ENCODE assay signal across 28 cellular contexts in genomic region chr22:37520754-37521153, GRCh38. TPM values are rescaled to one million over a fixed set of nuclear protein-coding genes. Genes with fewer than 3 reads are reported as not detected.
DNase-seq lines count a peak whose midpoint lies in the region; ATAC-seq and TF ChIP-seq lines count a peak whose summit lies in the region.
"Had no signal": no experiment of that assay in that cellular context is flagged by ENCODE, and none has a peak within 500 bp of the region (broad histone marks: within the 10 kb centered on the region; RNA-seq: fewer than 3 reads in every experiment).

No MANE protein-coding gene starts in this region.

- H3K36me3 Mint-ChIP-seq in brain (no peaks in the 10 kb centered on the region), naive B cell (no peaks in the 10 kb centered on the region)

- H3K27me3 ChIP-seq in heart right ventricle, result peaks cover 9 to 54% (median 12%) of the 10 kb centered on the region in 7 donors
- H3K27me3 ChIP-seq in right atrium auricular region, result no peaks in the 10 kb centered on the region
- H3K27me3 ChIP-seq: breast epithelium, SJCRH30 had no signal

- H3K9me3 ChIP-seq in heart right ventricle, result peaks cover 0 to 6% (median 0%) of the 10 kb centered on the region in 11 donors
- H3K9me3 ChIP-seq in right atrium auricular region, result no peaks in the 10 kb centered on the region
- H3K9me3 ChIP-seq: breast epithelium, SJCRH30 had no signal

- POLR2A ChIA-PET in GM10248 (lab: Yijun Ruan, JAX), result no interaction called here

- no peak overlapping the region for H3K4me3 ChIP-seq in heart right ventricle
- H3K4me3 ChIP-seq in right atrium auricular region, result no peak overlapping the region
- H3K4me3 ChIP-seq: breast epithelium, SJCRH30 had no signal

- CTCF ChIA-PET in GM10248 (lab: Yijun Ruan, JAX), result interaction anchor here (1.0 to 1.6 kb wide), 2 partner anchors 46 to 113 kb away, joined by 3 to 5 read pairs; no protein-coding TSS in a partner anchor

- H3K4me1 ChIP-seq in heart right ventricle, result peaks cover 0 to 40% (median 23%) of the 10 kb centered on the region in 9 donors
- H3K4me1 ChIP-seq in right atrium auricular region, result peaks cover 0 to 33% of the 10 kb centered on the region in 2 donors
- H3K4me1 ChIP-seq: breast epithelium had no signal

- H3K9me3 Mint-ChIP-seq in brain, result peaks cover 0 to 6% (median 4%) of the 10 kb centered on the region in 5 experiments
- H3K9me3 Mint-ChIP-seq in naive B cell, result peaks cover 0 to 7% (median 5%) of the 10 kb centered on the region in 7 donors
- H3K9me3 Mint-ChIP-seq: activated T-helper 1 cell treated with anti-CD3 and anti-CD28 coated beads, Interleukin-12 subunit alpha, Interleukin-12 subunit beta, Interleukin-2, Interleukin-4 antibody, amounts not matched to agents 30 ng/mL and 10 ng/mL and 1 ng/mL, durations not matched to agents 14 hours and 24 hours and 36 hours had no signal

- H3K4me1 Mint-ChIP-seq in brain (peaks cover 12% of the 10 kb centered on the region), naive B cell (peaks cover 5 to 8% (median 6%) of the 10 kb centered on the region in 3 donors)

- peaks cover 0 to 15% (median 0%) of the 10 kb centered on the region in 9 donors for H3K36me3 ChIP-seq in heart right ventricle
- H3K36me3 ChIP-seq in right atrium auricular region, result no peaks in the 10 kb centered on the region
- H3K36me3 ChIP-seq: breast epithelium had no signal

- H3K4me3 Mint-ChIP-seq in brain, result peak overlapping the region; percentile 21 to 86 (median 30)
- peak overlapping the region in 6 of 8 donors; percentile 31 to 85 (median 48) for H3K4me3 Mint-ChIP-seq in naive B cell

- TF ChIP-seq CTCF in heart right ventricle (IDR thresholded peaks at IDR 0.05) (no peak), right atrium auricular region (IDR thresholded peaks at IDR 0.05) (no peak), brain (conservative IDR thresholded peaks at IDR 0.05) (no peak), GM10248 (IDR thresholded peaks at IDR 0.05; ENCODE audit: control extremely low read depth, extremely low read depth, low read depth, missing control alignments) (no peak)

- H3K27ac ChIP-seq in heart right ventricle, result peak overlapping the region in 4 of 10 donors; percentile 0 to 53 (median 23)
- no peak overlapping the region for H3K27ac ChIP-seq in right atrium auricular region
- H3K27ac ChIP-seq: breast epithelium, C4-2B, epithelial cell of prostate, SJCRH30 had no signal

- ATAC-seq in heart right ventricle (peak in 5 of 8 donors; percentile 23 to 70 (median 57)), naive B cell (ENCODE audit: low read depth in 2 of 2) (no peak)
- ATAC-seq: left lobe of liver had no signal

- DNase-seq in heart right ventricle (no peak), right atrium auricular region (ENCODE audit: low spot score) (no peak), naive B cell (no peak), NCI-H524 (lab: John Stamatoyannopoulos, UW) (no peak), NCI-H2107 treated with DMSO at 0.1 percent for 48 hours (lab: John Stamatoyannopoulos, UW; ENCODE audit: unreplicated experiment) (no peak), GM10248 (ENCODE audit: extremely low spot score) (no peak), hypothalamus (lab: John Stamatoyannopoulos, UW) (no peak)
- DNase-seq: ACHN; activated CD4-positive, CD25-positive, alpha-beta regulatory T cell; dermis blood vessel endothelial cell; DMS79; foreskin fibroblast; MM.1S; NCI-H146; NCI-H774; SJCRH30; stimulated activated CD4-positive, alpha-beta T cell treated with anti-CD3 and anti-CD28 coated beads, Interleukin-4, amount 100 ng/mL, for 1 hour; T-helper 2 cell had no signal

- H3K27me3 Mint-ChIP-seq in brain (peaks cover 75% of the 10 kb centered on the region), naive B cell (peaks cover 32 to 66% (median 43%) of the 10 kb centered on the region in 3 donors)

- intact Hi-C loops in heart right ventricle (cut with DNase I), result no loop called here

- H3K27ac Mint-ChIP-seq in brain, result no peak overlapping the region
- peak overlapping the region in 2 of 6 donors; percentile 21 to 47 for H3K27ac Mint-ChIP-seq in naive B cell
- H3K27ac Mint-ChIP-seq: activated T-helper 1 cell treated with anti-CD3 and anti-CD28 coated beads, Interleukin-12 subunit alpha, Interleukin-12 subunit beta, Interleukin-2, Interleukin-4 antibody, amounts not matched to agents 30 ng/mL and 10 ng/mL and 1 ng/mL, durations not matched to agents 14 hours and 24 hours and 36 hours had no signal

- 27 to 35% methylated on average over 10 of the region's 10 CpGs for WGBS in heart right ventricle, 2 donors

RNA-seq across cellular contexts. Expression of gene CARD10, which starts 1.5 kb away (rescaled TPM):
- total RNA-seq in heart right ventricle (10 to 100 TPM in 3 of 10 donors, 1 to 10 TPM in 7; 7.4 to 12.9 (median 8.5) TPM), right atrium auricular region (1 to 10 TPM; 4.2 to 5.8 TPM)
- polyA plus RNA-seq in heart right ventricle (10 to 100 TPM; 14.0 to 14.8 TPM), brain (ENCODE audit: insufficient read depth, low read depth, low replicate concordance) (3.7 TPM), naive B cell (ENCODE audit: low read depth in 6 of 6) (not detected)
- total RNA-seq: activated T-helper 1 cell treated with anti-CD3 and anti-CD28 coated beads, Interleukin-12 subunit alpha, Interleukin-12 subunit beta, Interleukin-2, Interleukin-4 antibody, amounts not matched to agents 30 ng/mL and 10 ng/mL and 1 ng/mL, durations not matched to agents 14 hours and 24 hours and 36 hours had no signal

RNA-seq across cellular contexts. Expression of gene MFNG, which starts 34.6 kb away (rescaled TPM):
- 10 to 100 TPM in 4 of 10 donors, 1 to 10 TPM in 6; 5.1 to 19.4 (median 8.5) TPM for total RNA-seq in heart right ventricle
- polyA plus RNA-seq in heart right ventricle, result 10 to 100 TPM in 1 of 2 donors, 1 to 10 TPM in 1; 8.9 to 15.8 TPM
- 10 to 100 TPM in 1 of 2 donors, 1 to 10 TPM in 1; 9.9 to 19.5 TPM for total RNA-seq in right atrium auricular region
- 6.8 TPM for polyA plus RNA-seq in brain (ENCODE audit: insufficient read depth, low read depth, low replicate concordance)
- polyA plus RNA-seq in naive B cell (ENCODE audit: low read depth in 6 of 6), result 100 to 1,000 TPM; 145 to 298 (median 186) TPM

RNA-seq across cellular contexts. Expression of gene CDC42EP1, which starts 39.5 kb away (rescaled TPM):
- total RNA-seq in heart right ventricle (10 to 100 TPM; 10.6 to 48.3 (median 16.2) TPM), right atrium auricular region (10 to 100 TPM; 20.7 to 34.8 TPM)
- polyA plus RNA-seq in heart right ventricle (10 to 100 TPM; 12.6 to 19.7 TPM), brain (ENCODE audit: insufficient read depth, low read depth, low replicate concordance) (69.7 TPM), naive B cell (ENCODE audit: low read depth in 6 of 6) (under 1 TPM in 5 of 6 donors, not detected in 1; 0.22 to 0.82 (median 0.26) TPM)

RNA-seq across cellular contexts. Expression of gene LGALS2, which starts 59.1 kb away (rescaled TPM):
- 1 to 10 TPM in 1 of 10 donors, under 1 TPM in 2, not detected in 7; 0.53 to 6.5 (median 0.61) TPM for total RNA-seq in heart right ventricle
- not detected for polyA plus RNA-seq in heart right ventricle
- total RNA-seq in right atrium auricular region, result not detected
- polyA plus RNA-seq in brain (ENCODE audit: insufficient read depth, low read depth, low replicate concordance), result not detected
- 1 to 10 TPM in 1 of 6 donors, under 1 TPM in 3, not detected in 2; 0.60 to 2.6 (median 0.66) TPM for polyA plus RNA-seq in naive B cell (ENCODE audit: low read depth in 6 of 6)
- total RNA-seq: activated CD8-positive, alpha-beta memory T cell treated with anti-CD3 and anti-CD28 coated beads for 36 hours; activated T-helper 1 cell treated with anti-CD3 and anti-CD28 coated beads, Interleukin-12 subunit alpha, Interleukin-12 subunit beta, Interleukin-2, Interleukin-4 antibody, amounts not matched to agents 30 ng/mL and 10 ng/mL and 1 ng/mL, durations not matched to agents 14 hours and 24 hours and 36 hours; dermis blood vessel endothelial cell; posterior vena cava; SJCRH30; skeletal muscle tissue; urinary bladder had no signal

Comparison
In these comparisons a context has a peak if more than half of its experiments do, and no peak if none do; other contexts are left out.
1. ATAC-seq: peak in heart right ventricle (5 of 8); none in naive B cell (0 of 2).
2. RNA of gene MFNG, which starts 34.6 kb away (polyA plus RNA-seq): 145 to 298 TPM in naive B cell; 8.9 to 15.8 TPM in heart right ventricle and 6.8 TPM in brain (single experiment); every median in the first group is over 4 times any median in the second.
3. RNA of gene CDC42EP1, which starts 39.5 kb away (polyA plus RNA-seq): 69.7 TPM in brain (single experiment) and 12.6 to 19.7 TPM in heart right ventricle; 0.22 to 0.82 TPM in naive B cell; every median in the first group is over 4 times any median in the second.